Comparison of ENCODE assay signal across 8 cellular contexts in the genomic region with DNA sequence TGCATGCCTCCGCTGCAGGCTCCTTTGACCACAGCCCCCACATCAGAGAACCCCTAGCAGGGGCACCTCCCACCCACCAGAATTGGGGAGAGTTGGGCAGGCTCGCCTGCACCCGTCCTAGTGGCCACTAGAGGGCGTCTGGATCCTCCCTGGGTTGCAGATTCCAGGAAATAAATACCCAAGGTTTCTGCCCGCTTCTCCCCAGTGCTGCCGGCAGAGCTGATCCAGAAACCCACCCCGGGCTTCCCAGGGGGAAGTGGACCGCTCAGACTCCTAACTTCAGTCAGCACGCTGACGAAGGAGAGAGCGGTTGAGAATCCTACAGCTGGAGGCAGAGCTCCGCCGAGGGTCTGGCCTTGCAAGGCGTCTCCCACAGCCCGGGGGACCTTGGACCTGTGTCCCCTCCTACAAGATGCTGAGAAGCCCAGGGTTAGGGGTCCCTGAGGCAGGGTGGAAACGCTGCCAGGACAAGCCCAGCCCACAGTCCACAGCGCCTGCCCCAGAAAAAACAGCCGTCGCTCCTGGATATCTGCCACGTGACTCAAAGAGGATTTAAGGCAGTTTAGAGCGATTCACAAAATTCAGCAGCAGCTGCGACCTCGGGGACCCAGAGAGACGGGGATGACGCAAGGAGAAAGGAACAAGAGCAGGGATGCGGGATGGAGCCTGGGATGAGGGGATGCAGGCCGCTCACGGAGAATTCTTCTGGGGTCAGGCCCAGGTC. TPM values are rescaled to one million over a fixed set of nuclear protein-coding genes. Genes with fewer than 3 reads are reported as not detected.
DNase-seq lines count a peak whose midpoint lies in the region; ATAC-seq and TF ChIP-seq lines count a peak whose summit lies in the region.

No MANE protein-coding gene starts in this region.

- H3K9ac ChIP-seq in muscle layer of colon (ENCODE audit: low read length), result no peak overlapping the region

- no peak for TF ChIP-seq POLR2A in esophagus muscularis mucosa (IDR thresholded peaks at IDR 0.05; ENCODE audit: low read depth)

- H3K4me1 ChIP-seq in esophagus muscularis mucosa (peaks cover 0 to 15% (median 7%) of the 10 kb centered on the region in 4 donors), muscle layer of colon (ENCODE audit: insufficient read depth, low read length) (no peaks in the 10 kb centered on the region)

- TF ChIP-seq EP300 in esophagus muscularis mucosa (IDR thresholded peaks at IDR 0.05), result no peak

- H3K27me3 ChIP-seq in GM06990 (replicated peaks; ENCODE audit: control insufficient read depth, insufficient read depth, low read length) (no peaks in the 10 kb centered on the region; the same call in 1 of the 2 replicates), esophagus muscularis mucosa (peaks cover 0 to 85% (median 10%) of the 10 kb centered on the region in 4 donors), muscle layer of colon (ENCODE audit: control insufficient read depth in 1 of 2, insufficient read depth in 2 of 2, low read length in 2 of 2) (peaks cover 12 to 34% of the 10 kb centered on the region in 2 donors)

- H3K36me3 ChIP-seq in GM06990 (ENCODE audit: control insufficient read depth, insufficient read depth, low read length), result no peaks in the 10 kb centered on the region
- H3K36me3 ChIP-seq in esophagus muscularis mucosa, result no peaks in the 10 kb centered on the region
- H3K36me3 ChIP-seq in muscle layer of colon (ENCODE audit: insufficient read depth, low read length), result no peaks in the 10 kb centered on the region

- H3K9me3 ChIP-seq in esophagus muscularis mucosa (no peaks in the 10 kb centered on the region), muscle layer of colon (ENCODE audit: low read length) (no peaks in the 10 kb centered on the region)

- TF ChIP-seq CTCF in GM06990 (IDR thresholded peaks at IDR 0.05; ENCODE audit: insufficient read depth, low read length, poor library complexity, severe bottlenecking), result peak; percentile 98
- TF ChIP-seq CTCF in esophagus muscularis mucosa (IDR thresholded peaks at IDR 0.05), result peak in 2 of 3 experiments; percentile 79 to 86

- DNase-seq in GM06990 (ENCODE audit: extremely low read depth, insufficient read length), result peak; percentile 43
- DNase-seq in NCI-H69 (lab: John Stamatoyannopoulos, UW), result peak; percentile 35
- DNase-seq in activated T-cell treated with anti-CD3 and anti-CD28 coated beads for 48 hours (ENCODE audit: low read depth), result peak; percentile 43
- no peak for DNase-seq in esophagus muscularis mucosa (ENCODE audit: extremely low spot score)
- DNase-seq in stimulated activated CD8-positive, alpha-beta memory T cell treated with anti-CD3 and anti-CD28 coated beads, Interleukin-4, amount 100 ng/mL, for 48 hours, result peak; percentile 78

- WGBS in esophagus muscularis mucosa, result 19% methylated on average over 17 of the region's 28 CpGs

- peak overlapping the region in 3 of 4 donors; percentile 38 to 55 (median 42) for H3K27ac ChIP-seq in esophagus muscularis mucosa (replicated peaks in 1 of 4)
- H3K27ac ChIP-seq in muscle layer of colon (ENCODE audit: low read depth, low read length), result no peak overlapping the region

- intact Hi-C loops in esophagus muscularis mucosa (cut with DNase I), result loop anchor here (2.0 kb wide), 1 partner anchor 179 kb away; no protein-coding TSS in a partner anchor

- peak; percentile 59 for ATAC-seq in HG02623 (IDR thresholded peaks at IDR 0.05; ENCODE audit: unreplicated experiment)
- ATAC-seq in GM19452 (IDR thresholded peaks at IDR 0.05; ENCODE audit: unreplicated experiment), result no peak

- H3K4me3 ChIP-seq in GM06990 (replicated peaks; ENCODE audit: low read depth, low read length), result peak overlapping the region; percentile 24
- H3K4me3 ChIP-seq in esophagus muscularis mucosa, result peak overlapping the region; percentile 44 to 52 (median 46)
- peak overlapping the region; percentile 3 to 61 for H3K4me3 ChIP-seq in muscle layer of colon (ENCODE audit: low read depth in 1 of 2, low read length in 2 of 2)

RNA-seq across cellular contexts. Expression of gene PHACTR3, which starts 32.6 kb away (rescaled TPM):
- total RNA-seq in esophagus muscularis mucosa, result under 1 TPM; 0.17 to 0.86 (median 0.56) TPM
